Comparison of ENCODE assay signal across 8 cellular contexts in the genomic region with DNA sequence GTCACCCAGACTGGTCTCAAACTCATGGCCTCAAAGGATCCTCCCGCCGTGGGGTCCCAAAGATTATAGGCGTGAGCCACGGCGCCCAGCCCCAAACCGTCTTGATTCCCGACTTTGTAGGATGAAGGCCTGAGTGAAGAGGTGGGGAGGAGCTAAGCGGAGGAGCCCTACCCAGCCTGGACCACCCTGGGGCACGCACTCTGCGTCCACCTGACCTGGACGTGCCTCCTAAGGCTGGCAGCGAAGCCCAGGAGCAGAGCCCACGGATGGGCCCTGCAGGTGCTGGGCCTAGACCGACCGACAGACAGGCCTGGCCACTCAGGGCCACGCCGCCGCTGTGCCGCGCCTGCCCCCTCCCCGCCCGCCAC. TPM values are rescaled to one million over a fixed set of nuclear protein-coding genes. Genes with fewer than 3 reads are reported as not detected.
DNase-seq lines count a peak whose midpoint lies in the region; ATAC-seq and TF ChIP-seq lines count a peak whose summit lies in the region.
"Not testable (repeated sequence)": the region's sequence is repeated elsewhere in the genome, so short reads cannot be mapped to it uniquely, and the experiment has no call there.

No MANE protein-coding gene starts in this region.

- not testable (repeated sequence) for H3K9me3 ChIP-seq in OCI-LY1 (ENCODE audit: low read length)

- peak overlapping the region; percentile 91 for H3K27ac Mint-ChIP-seq in activated T-helper 1 cell treated with anti-CD3 and anti-CD28 coated beads, Interleukin-12 subunit alpha, Interleukin-12 subunit beta, Interleukin-2, Interleukin-4 antibody, amounts not matched to agents 30 ng/mL and 10 ng/mL and 1 ng/mL, durations not matched to agents 14 hours and 24 hours and 36 hours
- H3K27ac Mint-ChIP-seq in endothelial cell (ENCODE audit: unreplicated experiment), result peak overlapping the region; percentile 36

- not testable (repeated sequence) for H3F3A ChIP-seq in OCI-LY1 (ENCODE audit: insufficient read depth, low read length)

- H2AFZ ChIP-seq in OCI-LY1 (ENCODE audit: low read length), result not testable (repeated sequence)

- not testable (repeated sequence) for H4K20me1 ChIP-seq in OCI-LY1 (ENCODE audit: insufficient read depth, low read length)

- peak; percentile 4 for ATAC-seq in GM19043 (IDR thresholded peaks at IDR 0.05; ENCODE audit: low read depth, unreplicated experiment)
- peak; percentile 0 for ATAC-seq in HG03280 (IDR thresholded peaks at IDR 0.05; ENCODE audit: unreplicated experiment)

- H3K36me3 Mint-ChIP-seq in activated T-helper 1 cell treated with anti-CD3 and anti-CD28 coated beads, Interleukin-12 subunit alpha, Interleukin-12 subunit beta, Interleukin-2, Interleukin-4 antibody, amounts not matched to agents 30 ng/mL and 10 ng/mL and 1 ng/mL, durations not matched to agents 14 hours and 24 hours and 36 hours (ENCODE audit: low read depth), result peaks cover 22% of the 10 kb centered on the region
- H3K36me3 Mint-ChIP-seq in endothelial cell (ENCODE audit: low read depth, unreplicated experiment), result not testable (repeated sequence)

- H3K4me3 ChIP-seq in AG04449 (ENCODE audit: low read depth, low read length) (peak overlapping the region; percentile 56), OCI-LY1 (ENCODE audit: low read depth, low read length, poor library complexity, severe bottlenecking) (peak overlapping the region; percentile 97), rectal smooth muscle tissue (ENCODE audit: low read length) (peak overlapping the region; percentile 61)

- not testable (repeated sequence) for H3K9me2 ChIP-seq in OCI-LY1 (ENCODE audit: low read depth, low read length)

- not testable (repeated sequence) for H3K36me3 ChIP-seq in OCI-LY1 (ENCODE audit: insufficient read depth, low read length); rectal smooth muscle tissue (ENCODE audit: control insufficient read depth, insufficient read depth, low read length)

- H3K9me3 Mint-ChIP-seq in activated T-helper 1 cell treated with anti-CD3 and anti-CD28 coated beads, Interleukin-12 subunit alpha, Interleukin-12 subunit beta, Interleukin-2, Interleukin-4 antibody, amounts not matched to agents 30 ng/mL and 10 ng/mL and 1 ng/mL, durations not matched to agents 14 hours and 24 hours and 36 hours; endothelial cell (ENCODE audit: unreplicated experiment): not testable (repeated sequence)

- H3K4me3 Mint-ChIP-seq in activated T-helper 1 cell treated with anti-CD3 and anti-CD28 coated beads, Interleukin-12 subunit alpha, Interleukin-12 subunit beta, Interleukin-2, Interleukin-4 antibody, amounts not matched to agents 30 ng/mL and 10 ng/mL and 1 ng/mL, durations not matched to agents 14 hours and 24 hours and 36 hours, result peak overlapping the region; percentile 90
- H3K4me3 Mint-ChIP-seq in endothelial cell (ENCODE audit: unreplicated experiment), result peak overlapping the region; percentile 76

- H3K27me3 Mint-ChIP-seq in activated T-helper 1 cell treated with anti-CD3 and anti-CD28 coated beads, Interleukin-12 subunit alpha, Interleukin-12 subunit beta, Interleukin-2, Interleukin-4 antibody, amounts not matched to agents 30 ng/mL and 10 ng/mL and 1 ng/mL, durations not matched to agents 14 hours and 24 hours and 36 hours (ENCODE audit: insufficient read depth); endothelial cell (ENCODE audit: unreplicated experiment): not testable (repeated sequence)

- POLR2A ChIA-PET in AG04449 (lab: Yijun Ruan, JAX), result not testable (repeated sequence)

- not testable (repeated sequence) for H3K27me3 ChIP-seq in OCI-LY1 (ENCODE audit: insufficient read depth, low read length); rectal smooth muscle tissue (ENCODE audit: control insufficient read depth, insufficient read depth, low read length)

- peaks cover 34% of the 10 kb centered on the region for H3K4me1 ChIP-seq in OCI-LY1 (ENCODE audit: insufficient read depth, low read length, severe bottlenecking)
- H3K4me1 ChIP-seq in rectal smooth muscle tissue (ENCODE audit: control insufficient read depth, insufficient read depth, low read length), result not testable (repeated sequence)

- DNase-seq in AG04449 (ENCODE audit: low read depth, low spot score); activated T-helper 1 cell treated with anti-CD3 and anti-CD28 coated beads, Interleukin-12 subunit alpha, Interleukin-12 subunit beta, Interleukin-2, Interleukin-4 antibody, amounts not matched to agents 30 ng/mL and 10 ng/mL and 1 ng/mL, durations not matched to agents 14 hours and 24 hours and 36 hours (ENCODE audit: low spot score); endothelial cell (ENCODE audit: low spot score): not testable (repeated sequence)
- DNase-seq in left kidney (ENCODE audit: low read depth, low spot score), result peak; percentile 19

- CTCF ChIA-PET in AG04449 (lab: Yijun Ruan, JAX), result interaction anchor here (1.3 to 2.9 kb wide), 6 partner anchors 8 to 78 kb away, joined by 3 to 18 read pairs (median 14); no protein-coding TSS in a partner anchor

- H3K4me1 Mint-ChIP-seq in activated T-helper 1 cell treated with anti-CD3 and anti-CD28 coated beads, Interleukin-12 subunit alpha, Interleukin-12 subunit beta, Interleukin-2, Interleukin-4 antibody, amounts not matched to agents 30 ng/mL and 10 ng/mL and 1 ng/mL, durations not matched to agents 14 hours and 24 hours and 36 hours (ENCODE audit: low read depth), result not testable (repeated sequence)
- H3K4me1 Mint-ChIP-seq in endothelial cell (ENCODE audit: unreplicated experiment), result peaks cover 12% of the 10 kb centered on the region

- peak overlapping the region; percentile 98 for H3K9ac ChIP-seq in OCI-LY1 (ENCODE audit: low read length)
- H3K9ac ChIP-seq in rectal smooth muscle tissue (ENCODE audit: low read length), result peak overlapping the region; percentile 13

- intact Hi-C loops in activated T-helper 1 cell treated with anti-CD3 and anti-CD28 coated beads, Interleukin-12 subunit alpha, Interleukin-12 subunit beta, Interleukin-2, Interleukin-4 antibody, amounts not matched to agents 30 ng/mL and 10 ng/mL and 1 ng/mL, durations not matched to agents 14 hours and 24 hours and 36 hours (cut with micrococcal nuclease), result loop anchor here (5.0 kb wide), 2 partner anchors 64 to 1309 kb away; partner anchors contain the start of genes MZT2B and SMPD4

- peak overlapping the region; percentile 66 for H3K4me2 ChIP-seq in OCI-LY1 (ENCODE audit: low read length)

- H3K79me2 ChIP-seq in OCI-LY1 (ENCODE audit: insufficient read depth, low read length), result peaks cover 34% of the 10 kb centered on the region

- peak overlapping the region; percentile 30 for H3K27ac ChIP-seq in OCI-LY1 (ENCODE audit: low read depth, low read length, poor library complexity, severe bottlenecking)
- not testable (repeated sequence) for H3K27ac ChIP-seq in rectal smooth muscle tissue (ENCODE audit: low read depth, low read length)

- TF ChIP-seq CTCF in AG04449 (IDR thresholded peaks at IDR 0.05; ENCODE audit: insufficient read depth, low read length, missing control alignments); OCI-LY1 (IDR thresholded peaks at IDR 0.05; ENCODE audit: low read length); endothelial cell (IDR thresholded peaks at IDR 0.05; ENCODE audit: unreplicated experiment): not testable (repeated sequence)

RNA-seq across cellular contexts. Expression of gene MZT2A, which starts 0.7 kb away (rescaled TPM):
- 101 and 110 TPM in 2 replicates for total RNA-seq in activated T-helper 1 cell treated with anti-CD3 and anti-CD28 coated beads, Interleukin-12 subunit alpha, Interleukin-12 subunit beta, Interleukin-2, Interleukin-4 antibody, amounts not matched to agents 30 ng/mL and 10 ng/mL and 1 ng/mL, durations not matched to agents 14 hours and 24 hours and 36 hours
- 148 TPM for total RNA-seq in endothelial cell (ENCODE audit: unreplicated experiment)

RNA-seq across cellular contexts. Expression of gene TUBA3D, which starts 15.5 kb away (rescaled TPM):
- not detected in 2 replicates for total RNA-seq in activated T-helper 1 cell treated with anti-CD3 and anti-CD28 coated beads, Interleukin-12 subunit alpha, Interleukin-12 subunit beta, Interleukin-2, Interleukin-4 antibody, amounts not matched to agents 30 ng/mL and 10 ng/mL and 1 ng/mL, durations not matched to agents 14 hours and 24 hours and 36 hours
- not detected for total RNA-seq in endothelial cell (ENCODE audit: unreplicated experiment)

RNA-seq across cellular contexts. Expression of gene CCDC74A, which starts 36.2 kb away (rescaled TPM):
- total RNA-seq in activated T-helper 1 cell treated with anti-CD3 and anti-CD28 coated beads, Interleukin-12 subunit alpha, Interleukin-12 subunit beta, Interleukin-2, Interleukin-4 antibody, amounts not matched to agents 30 ng/mL and 10 ng/mL and 1 ng/mL, durations not matched to agents 14 hours and 24 hours and 36 hours, result 1.4 and 1.6 TPM in 2 replicates
- total RNA-seq in endothelial cell (ENCODE audit: unreplicated experiment), result 16.0 TPM
